In the genomic region with DNA sequence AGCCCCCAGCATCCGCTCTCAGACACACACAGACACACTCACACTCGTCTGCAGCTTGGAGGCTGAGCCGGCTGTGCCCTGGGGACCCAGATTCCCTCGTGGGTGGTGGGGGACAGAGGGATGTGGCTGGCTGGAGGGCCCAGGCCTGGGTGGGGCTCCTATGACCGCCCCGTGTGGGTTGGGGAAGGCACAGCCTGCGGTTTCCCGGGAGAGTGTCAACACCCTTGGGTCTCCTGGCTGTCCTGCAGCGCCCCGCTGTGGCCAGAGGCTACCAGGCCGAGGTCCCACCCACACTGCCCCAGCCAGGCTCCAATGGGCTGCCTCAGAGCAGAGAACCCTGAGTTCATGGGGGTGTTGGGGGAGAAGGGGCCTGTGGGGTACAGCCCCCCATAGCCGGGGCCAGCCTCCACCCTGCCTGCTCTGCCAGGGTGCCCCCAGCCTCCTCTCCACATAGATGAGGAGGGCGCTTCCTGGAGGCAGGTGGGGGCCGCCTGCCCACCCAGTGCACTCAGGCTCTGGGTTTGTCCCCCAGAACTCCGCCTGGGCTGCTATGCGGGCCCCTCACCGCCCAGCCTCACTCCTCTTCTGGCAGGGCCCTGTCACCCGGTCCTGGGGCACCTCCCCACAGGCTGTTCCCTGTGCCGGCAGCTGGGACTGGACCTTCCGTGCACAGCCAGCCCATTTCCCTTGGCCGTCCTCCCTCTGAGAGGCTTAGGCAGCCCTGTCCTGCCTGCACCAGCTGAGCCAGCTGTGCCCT, we compare ENCODE assay signal across 8 cellular contexts. TPM values are rescaled to one million over a fixed set of nuclear protein-coding genes. Genes with fewer than 3 reads are reported as not detected.
DNase-seq lines count a peak whose midpoint lies in the region; ATAC-seq and TF ChIP-seq lines count a peak whose summit lies in the region.

Gene TTC34 (minus strand): TSS at position 159 of the 757 bp plus-strand sequence. CDS start 866 bp downstream, outside the sequence.

- peak; percentile 23 for DNase-seq in SKM-1 treated with dmso at 0.1 percent for 144 hours (lab: John Stamatoyannopoulos, UW; ENCODE audit: unreplicated experiment)
- DNase-seq in SKM-1 (lab: John Stamatoyannopoulos, UW; ENCODE audit: unreplicated experiment) = no peak
- peak; percentile 51 to 62 for DNase-seq in SJCRH30
- DNase-seq in brain microvascular endothelial cell = no peak
- no peak for DNase-seq in retinal pigment epithelial cell (ENCODE audit: low read depth)
- no peak for DNase-seq in occipital lobe (lab: John Stamatoyannopoulos, UW)
- DNase-seq in SHP77 treated with DMSO at 0.1 percent for 48 hours (lab: John Stamatoyannopoulos, UW) = no peak

- no peak within 1 kb of the TSS for H3K4me3 ChIP-seq in SJCRH30
- no peak within 1 kb of the TSS for H3K4me3 ChIP-seq in brain microvascular endothelial cell (ENCODE audit: low read depth, low read length)
- no peak within 1 kb of the TSS for H3K4me3 ChIP-seq in retinal pigment epithelial cell (ENCODE audit: low read length)

- in situ Hi-C loops in brain microvascular endothelial cell (cut with HindIII; ENCODE audit: low pct_ligation_motif_present, low sequenced_read_pairs) = no loop called here

- ATAC-seq in HG03354 (IDR thresholded peaks at IDR 0.05; ENCODE audit: poor library complexity, severe bottlenecking, unreplicated experiment) = no peak

- peaks cover 45% of the 10 kb centered on the region for H3K27me3 ChIP-seq in SJCRH30
- no peaks in the 10 kb centered on the region for H3K27me3 ChIP-seq in brain microvascular endothelial cell (replicated peaks)

- H3K36me3 ChIP-seq in SJCRH30 (no peaks in the 10 kb centered on the region), brain microvascular endothelial cell (replicated peaks) (no peaks in the 10 kb centered on the region)

- H3K4me1 ChIP-seq in SJCRH30 = no peaks in the 10 kb centered on the region

- no peak within 1 kb of the TSS for H3K27ac ChIP-seq in SJCRH30
- H3K27ac ChIP-seq in brain microvascular endothelial cell = no peak within 1 kb of the TSS

- H3K9me3 ChIP-seq in SJCRH30 (replicated peaks) = no peaks in the 10 kb centered on the region

- peak; percentile 15 for TF ChIP-seq CTCF in brain microvascular endothelial cell (IDR thresholded peaks at IDR 0.05; ENCODE audit: low read depth, low read length, missing control alignments)
- peak; percentile 60 for TF ChIP-seq CTCF in retinal pigment epithelial cell (conservative IDR thresholded peaks at IDR 0.05; ENCODE audit: low read depth, low read length)

RNA-seq across cellular contexts. Expression of gene TTC34, which starts in this region (rescaled TPM):
- 0.33 and 0.38 TPM in 2 replicates for total RNA-seq in SJCRH30 (2014; rRNA removed; shearing (Covaris generic))
- total RNA-seq in occipital lobe = 0.16 TPM

Comparison
In these comparisons a context has a peak if more than half of its experiments do, and no peak if none do; other contexts are left out.
1. Peak in DNase-seq in SJCRH30; RNA of the gene not detected or under 1 TPM.